ENCODE assay signal across 8 cellular contexts in the genomic region with DNA sequence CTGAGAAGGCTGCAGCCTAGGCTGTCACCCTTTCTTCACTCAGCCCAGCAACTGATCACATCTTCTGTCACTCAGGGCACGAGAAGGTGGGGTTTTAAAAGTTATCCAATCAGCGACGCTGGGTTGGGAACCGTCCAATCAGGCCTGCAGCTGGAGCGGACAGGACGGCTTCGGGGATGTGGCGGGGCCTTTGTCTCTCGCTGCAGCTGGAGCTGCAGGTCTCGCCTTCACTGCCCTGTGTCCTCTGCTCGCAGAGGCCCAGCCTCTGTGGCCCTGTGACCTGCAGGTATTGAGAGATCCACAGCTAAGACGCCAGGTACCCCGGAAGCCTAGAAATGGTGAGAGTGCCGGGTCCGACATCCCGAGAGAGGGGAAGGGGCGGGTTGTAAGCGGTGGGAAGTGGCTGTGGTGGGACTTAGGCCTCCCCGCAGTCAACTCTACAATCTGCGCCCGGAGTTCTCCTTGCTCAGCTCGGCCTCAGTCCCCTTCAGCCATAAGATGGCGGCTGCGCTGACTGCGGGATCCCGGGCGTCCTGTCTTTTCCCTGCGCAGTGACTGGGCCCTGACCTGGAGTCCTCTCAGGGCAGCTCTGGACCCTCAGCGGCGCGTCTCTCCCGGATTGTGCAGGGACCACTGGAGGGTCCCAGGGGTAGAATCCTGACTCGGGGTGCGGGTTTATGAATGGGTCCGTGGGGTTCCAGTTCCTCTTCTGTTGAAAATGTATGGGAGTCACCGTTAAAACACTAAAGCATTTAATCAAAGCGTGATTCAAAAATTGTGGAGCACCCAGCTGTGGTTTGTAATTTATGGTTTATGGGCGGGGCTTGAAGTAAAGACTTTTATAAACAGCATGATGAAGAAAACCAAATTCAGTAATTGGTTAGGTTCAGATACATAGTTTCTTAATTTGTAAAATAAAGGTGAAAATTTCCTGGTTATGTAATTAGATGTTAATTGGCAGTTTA. TPM values are rescaled to one million over a fixed set of nuclear protein-coding genes. Genes with fewer than 3 reads are reported as not detected.
DNase-seq lines count a peak whose midpoint lies in the region; ATAC-seq, FAIRE-seq and TF ChIP-seq lines count a peak whose summit lies in the region.

A gene (plus strand): TSS at position 193 of the 965 bp plus-strand sequence. CDS start 16,066 bp downstream, outside the sequence.

- H3K27ac ChIP-seq in cardiac muscle cell (peak within 1 kb of the TSS; percentile 95), trophoblast cell (ENCODE audit: low read depth, low read length) (peak within 1 kb of the TSS; percentile 90), transverse colon (peak within 1 kb of the TSS; percentile 63 to 88 (median 83))

- no peak for TF ChIP-seq EP300 in transverse colon (IDR thresholded peaks at IDR 0.05; ENCODE audit: low read depth)

- peak within 1 kb of the TSS; percentile 95 for H3K4ac ChIP-seq in trophoblast cell (ENCODE audit: low read depth, low read length)

- H3K27me3 ChIP-seq in MG63 (no peaks in the 10 kb centered on the region), cardiac muscle cell (no peaks in the 10 kb centered on the region), trophoblast cell (ENCODE audit: insufficient read depth, low read length) (no peaks in the 10 kb centered on the region), transverse colon (no peaks in the 10 kb centered on the region)

- peak within 1 kb of the TSS; percentile 73 for H3K4me2 ChIP-seq in trophoblast cell (ENCODE audit: low read length)

- peak within 1 kb of the TSS; percentile 87 for H2BK120ac ChIP-seq in trophoblast cell (ENCODE audit: insufficient read depth, low read length, poor library complexity)

- peaks cover 4% of the 10 kb centered on the region for H3K4me1 ChIP-seq in cardiac muscle cell (ENCODE audit: low read depth)
- peaks cover 0 to 2% of the 10 kb centered on the region in 2 experiments for H3K4me1 ChIP-seq in trophoblast cell (ENCODE audit: control insufficient read depth in 1 of 2, insufficient read depth in 2 of 2, low read length in 2 of 2)
- H3K4me1 ChIP-seq in transverse colon, result peaks cover 0 to 12% (median 6%) of the 10 kb centered on the region in 4 donors

- intact Hi-C loops in transverse colon (cut with DNase I; ENCODE audit: low total_unique reads), result no loop called here

- peak within 1 kb of the TSS; percentile 97 for H2AFZ ChIP-seq in trophoblast cell (ENCODE audit: insufficient read depth, low read length, poor library complexity)

- peaks cover 8% of the 10 kb centered on the region for H3K79me1 ChIP-seq in trophoblast cell (ENCODE audit: low read length)

- H3K18ac ChIP-seq in trophoblast cell (ENCODE audit: low read length), result peak within 1 kb of the TSS; percentile 93

- H3K27ac Mint-ChIP-seq in activated naive CD8-positive, alpha-beta T cell treated with anti-CD3 and anti-CD28 coated beads for 36 hours, result peak within 1 kb of the TSS; percentile 96

- no peak within 1 kb of the TSS for H3K23ac ChIP-seq in trophoblast cell (ENCODE audit: low read length)

- DNase-seq in EL (peak; percentile 97), H54 (ENCODE audit: insufficient read length, low spot score) (peak; percentile 69), MG63 (peak; percentile 90), cardiac muscle cell (ENCODE audit: low read depth in 1 of 2, low spot score in 1 of 2) (peak; percentile 88 to 94), trophoblast cell (peak; percentile 91 to 93), transverse colon (peak; percentile 84)
- DNase-seq in activated naive CD8-positive, alpha-beta T cell treated with anti-CD3 and anti-CD28 coated beads for 36 hours, result peak; percentile 82

- no peaks in the 10 kb centered on the region for H3K27me3 Mint-ChIP-seq in activated naive CD8-positive, alpha-beta T cell treated with anti-CD3 and anti-CD28 coated beads for 36 hours

- ATAC-seq in SK-N-SH treated with all-trans-retinoic acid at 6 μM for 48 hours, result peak; percentile 99

- peak within 1 kb of the TSS; percentile 90 for H2BK5ac ChIP-seq in trophoblast cell (ENCODE audit: low read depth, low read length, poor library complexity)

- WGBS in trophoblast cell (ENCODE audit: extremely low coverage, insufficient coverage, insufficient read length), result no CpG with 5 or more reads among the region's 38 CpGs
- 0 to 30% methylated on average over 4 to 30 of the region's 38 CpGs for WGBS in transverse colon (ENCODE audit: low coverage in 1 of 2), 2 donors

- peak within 1 kb of the TSS; percentile 74 for H3K4me3 ChIP-seq in MG63
- H3K4me3 ChIP-seq in cardiac muscle cell, result peak within 1 kb of the TSS; percentile 75
- peak within 1 kb of the TSS; percentile 88 for H3K4me3 ChIP-seq in trophoblast cell (ENCODE audit: low read depth, low read length)
- peak within 1 kb of the TSS; percentile 26 to 87 (median 66) for H3K4me3 ChIP-seq in transverse colon

- peak within 1 kb of the TSS; percentile 30 for H2AK5ac ChIP-seq in trophoblast cell (ENCODE audit: low read length)

- H3K36me3 ChIP-seq in MG63, result peaks cover 3% of the 10 kb centered on the region
- H3K36me3 ChIP-seq in cardiac muscle cell, result no peaks in the 10 kb centered on the region
- peaks cover 0 to 2% of the 10 kb centered on the region in 2 experiments for H3K36me3 ChIP-seq in trophoblast cell (ENCODE audit: control insufficient read depth in 1 of 2, insufficient read depth in 2 of 2, low read length in 2 of 2)
- H3K36me3 ChIP-seq in transverse colon, result no peaks in the 10 kb centered on the region

- H3K14ac ChIP-seq in trophoblast cell (ENCODE audit: low read length), result peak within 1 kb of the TSS; percentile 94

- peak within 1 kb of the TSS; percentile 96 for H4K8ac ChIP-seq in trophoblast cell (ENCODE audit: low read depth, low read length)

- H3K36me3 Mint-ChIP-seq in activated naive CD8-positive, alpha-beta T cell treated with anti-CD3 and anti-CD28 coated beads for 36 hours, result peaks cover 42% of the 10 kb centered on the region

- H2BK12ac ChIP-seq in trophoblast cell (ENCODE audit: low read length), result peak within 1 kb of the TSS; percentile 32

- peaks cover 7% of the 10 kb centered on the region for H3K79me2 ChIP-seq in trophoblast cell (ENCODE audit: control insufficient read depth, insufficient read depth, low read length, poor library complexity)

- TF ChIP-seq POLR2A in H54 (IDR thresholded peaks at IDR 0.05; ENCODE audit: low read depth, low read length) (peak; percentile 87), transverse colon (IDR thresholded peaks at IDR 0.05) (peak; percentile 86)

- peak within 1 kb of the TSS; percentile 81 for H4K12ac ChIP-seq in trophoblast cell (ENCODE audit: low read depth, low read length)

- H3K4me3 Mint-ChIP-seq in activated naive CD8-positive, alpha-beta T cell treated with anti-CD3 and anti-CD28 coated beads for 36 hours, result peak within 1 kb of the TSS; percentile 100

- H3K9me3 ChIP-seq in MG63, result no peaks in the 10 kb centered on the region
- H3K9me3 ChIP-seq in cardiac muscle cell (ENCODE audit: low read depth), result no peaks in the 10 kb centered on the region
- H3K9me3 ChIP-seq in trophoblast cell (ENCODE audit: insufficient read depth, low read depth, low read length), result no peaks in the 10 kb centered on the region
- no peaks in the 10 kb centered on the region for H3K9me3 ChIP-seq in transverse colon

- no peaks in the 10 kb centered on the region for H3K9me3 Mint-ChIP-seq in activated naive CD8-positive, alpha-beta T cell treated with anti-CD3 and anti-CD28 coated beads for 36 hours

- in situ Hi-C loops in transverse colon (cut with MboI; ENCODE audit: low pct_ligation_motif_present in 1 of 4, low pct_unique_long_range_greater_than_20kb in 1 of 4, low sequenced_read_pairs in 3 of 4), result loop anchor here in 1 of 4 donors (10.0 kb wide), 1 partner anchor 63 kb away; a partner anchor contains a TSS

- no peak for TF ChIP-seq CTCF in cardiac muscle cell (IDR thresholded peaks at IDR 0.05; ENCODE audit: low read depth, low read length)
- no peak for TF ChIP-seq CTCF in transverse colon (IDR thresholded peaks at IDR 0.05)

- peak within 1 kb of the TSS; percentile 92 for H4K91ac ChIP-seq in trophoblast cell (ENCODE audit: low read depth, low read length)

- H3K4me1 Mint-ChIP-seq in activated naive CD8-positive, alpha-beta T cell treated with anti-CD3 and anti-CD28 coated beads for 36 hours, result peaks cover 21% of the 10 kb centered on the region

- H3K9ac ChIP-seq in trophoblast cell (ENCODE audit: low read length), result peak within 1 kb of the TSS; percentile 86

- FAIRE-seq in H54 (lab: Jason Lieb, UNC), result peak; percentile 100

TF ChIP-seq in SK-N-SH treated with all-trans-retinoic acid at 6 μM for 48 hours, 23 proteins besides CTCF, POLR2A, EP300 and RAD21:
- TF ChIP-seq ZNF565 (CRISPR knock-in tag; conservative IDR thresholded peaks at IDR 0.05; ENCODE audit: low read depth), result no peak
- no peak for TF ChIP-seq PPARA (CRISPR knock-in tag; IDR thresholded peaks at IDR 0.05; ENCODE audit: borderline replicate concordance)
- TF ChIP-seq ZFP30 (CRISPR knock-in tag; IDR thresholded peaks at IDR 0.05), result no peak
- TF ChIP-seq, protein P1, sequence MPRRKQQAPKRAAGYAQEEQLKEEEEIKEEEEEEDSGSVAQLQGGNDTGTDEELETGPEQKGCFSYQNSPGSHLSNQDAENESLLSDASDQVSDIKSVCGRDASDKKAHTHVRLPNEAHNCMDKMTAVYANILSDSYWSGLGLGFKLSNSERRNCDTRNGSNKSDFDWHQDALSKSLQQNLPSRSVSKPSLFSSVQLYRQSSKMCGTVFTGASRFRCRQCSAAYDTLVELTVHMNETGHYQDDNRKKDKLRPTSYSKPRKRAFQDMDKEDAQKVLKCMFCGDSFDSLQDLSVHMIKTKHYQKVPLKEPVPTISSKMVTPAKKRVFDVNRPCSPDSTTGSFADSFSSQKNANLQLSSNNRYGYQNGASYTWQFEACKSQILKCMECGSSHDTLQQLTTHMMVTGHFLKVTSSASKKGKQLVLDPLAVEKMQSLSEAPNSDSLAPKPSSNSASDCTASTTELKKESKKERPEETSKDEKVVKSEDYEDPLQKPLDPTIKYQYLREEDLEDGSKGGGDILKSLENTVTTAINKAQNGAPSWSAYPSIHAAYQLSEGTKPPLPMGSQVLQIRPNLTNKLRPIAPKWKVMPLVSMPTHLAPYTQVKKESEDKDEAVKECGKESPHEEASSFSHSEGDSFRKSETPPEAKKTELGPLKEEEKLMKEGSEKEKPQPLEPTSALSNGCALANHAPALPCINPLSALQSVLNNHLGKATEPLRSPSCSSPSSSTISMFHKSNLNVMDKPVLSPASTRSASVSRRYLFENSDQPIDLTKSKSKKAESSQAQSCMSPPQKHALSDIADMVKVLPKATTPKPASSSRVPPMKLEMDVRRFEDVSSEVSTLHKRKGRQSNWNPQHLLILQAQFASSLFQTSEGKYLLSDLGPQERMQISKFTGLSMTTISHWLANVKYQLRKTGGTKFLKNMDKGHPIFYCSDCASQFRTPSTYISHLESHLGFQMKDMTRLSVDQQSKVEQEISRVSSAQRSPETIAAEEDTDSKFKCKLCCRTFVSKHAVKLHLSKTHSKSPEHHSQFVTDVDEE (CRISPR knock-in tag; IDR thresholded peaks at IDR 0.05), result no peak

RNA-seq across cellular contexts. Expression of the gene that starts here (rescaled TPM):
- total RNA-seq in MG63 (2014; rRNA removed; shearing (Covaris generic); ENCODE audit: low replicate concordance), result 1.3 and 7.0 TPM in 2 replicates
- total RNA-seq in activated naive CD8-positive, alpha-beta T cell treated with anti-CD3 and anti-CD28 coated beads for 36 hours, result 10 to 100 TPM; 18.8 to 20.5 TPM
- total RNA-seq in cardiac muscle cell (8.7 and 17.3 TPM in 2 replicates), transverse colon (10 to 100 TPM in 2 of 4 donors, 1 to 10 TPM in 2; 4.1 to 19.5 (median 11.6) TPM)
- 12.5 and 15.9 TPM in 2 replicates for polyA plus RNA-seq in cardiac muscle cell
- 42.2 and 42.3 TPM in 2 replicates for polyA plus RNA-seq in trophoblast cell (2013)

Comparison
In these comparisons a context has a peak if more than half of its experiments do, and no peak if none do; other contexts are left out.
1. Peak in every context shown above with its lines: DNase-seq, ATAC-seq, H3K4me3 ChIP-seq and H3K27ac ChIP-seq.